In genomic region chr2:174003635-174004310, GRCh38 we compare ENCODE assay signal across 1 cellular context.
TF ChIP-seq lines count a peak whose summit lies in the region.

No MANE protein-coding gene starts in this region.

TF ChIP-seq in HepG2, 621 proteins besides CTCF, POLR2A, EP300 and RAD21 (continued from another document and continues in another):
- TF ChIP-seq BRF2 (CRISPR knock-in tag; IDR thresholded peaks at IDR 0.05), result no peak
- no peak for TF ChIP-seq BCL3 (CRISPR knock-in tag; IDR thresholded peaks at IDR 0.05)
- no peak for TF ChIP-seq GTF2F1 (IDR thresholded peaks at IDR 0.05; ENCODE audit: low read length)
- TF ChIP-seq ATF4 (CRISPR knock-in tag; IDR thresholded peaks at IDR 0.05), result no peak
- TF ChIP-seq MATR3 (CRISPR knock-in tag; IDR thresholded peaks at IDR 0.05), result no peak
- 0 out of 2 replicates have a peak, but pooled peaks have one; percentile 21 for TF ChIP-seq CBFB (CRISPR knock-in tag; IDR thresholded peaks at IDR 0.05)
- no peak for TF ChIP-seq AKNA (CRISPR knock-in tag; IDR thresholded peaks at IDR 0.05; ENCODE audit: borderline replicate concordance)
- TF ChIP-seq NONO (IDR thresholded peaks at IDR 0.05), result no peak
- TF ChIP-seq NONO (CRISPR knock-in tag; conservative IDR thresholded peaks at IDR 0.05), result no peak
- no peak for TF ChIP-seq HOMEZ (CRISPR knock-in tag; IDR thresholded peaks at IDR 0.05; ENCODE audit: low read depth)
- TF ChIP-seq YEATS4 (CRISPR knock-in tag; IDR thresholded peaks at IDR 0.05; ENCODE audit: borderline replicate concordance), result no peak
- TF ChIP-seq THRA (CRISPR knock-in tag; IDR thresholded peaks at IDR 0.05; ENCODE audit: borderline replicate concordance), result no peak
- TF ChIP-seq ZSCAN22 (CRISPR knock-in tag; IDR thresholded peaks at IDR 0.05), result no peak
- TF ChIP-seq THAP11 (CRISPR knock-in tag; IDR thresholded peaks at IDR 0.05), result peak; percentile 25; the same call in 1 of the 2 replicates
- no peak for TF ChIP-seq CREBL2 (CRISPR knock-in tag; IDR thresholded peaks at IDR 0.05; ENCODE audit: borderline replicate concordance)
- no peak for TF ChIP-seq ZNF264 (CRISPR knock-in tag; IDR thresholded peaks at IDR 0.05)
- TF ChIP-seq ELF1 (CRISPR knock-in tag; IDR thresholded peaks at IDR 0.05), result no peak
- TF ChIP-seq HOXA3 (CRISPR knock-in tag; IDR thresholded peaks at IDR 0.05), result no peak
- no peak for TF ChIP-seq TRAFD1 (CRISPR knock-in tag; IDR thresholded peaks at IDR 0.05; ENCODE audit: borderline replicate concordance)
- TF ChIP-seq NPAS2 (CRISPR knock-in tag; IDR thresholded peaks at IDR 0.05; ENCODE audit: borderline replicate concordance), result no peak
- no peak for TF ChIP-seq ZKSCAN5 (CRISPR knock-in tag; IDR thresholded peaks at IDR 0.05)
- no peak for TF ChIP-seq XRCC5 (optimal IDR thresholded peaks at IDR 0.05; ENCODE audit: low read length)
- no peak for TF ChIP-seq ZNF7 (CRISPR knock-in tag; IDR thresholded peaks at IDR 0.05)
- TF ChIP-seq KAT8 (CRISPR knock-in tag; IDR thresholded peaks at IDR 0.05), result no peak
- TF ChIP-seq KDM1A (CRISPR knock-in tag; IDR thresholded peaks at IDR 0.05), result 0 out of 2 replicates have a peak, but pooled peaks have one; percentile 32
- TF ChIP-seq ZGPAT (CRISPR knock-in tag; IDR thresholded peaks at IDR 0.05), result 0 out of 2 replicates have a peak, but pooled peaks have one; percentile 45
- no peak for TF ChIP-seq ZHX2 (IDR thresholded peaks at IDR 0.05; ENCODE audit: low read depth)
- no peak for TF ChIP-seq ZHX2 (CRISPR knock-in tag; IDR thresholded peaks at IDR 0.05; ENCODE audit: borderline replicate concordance)
- TF ChIP-seq ZNF280D (CRISPR knock-in tag; IDR thresholded peaks at IDR 0.05), result no peak
- peak; percentile 31; the same call in 1 of the 2 replicates for TF ChIP-seq SPEN (CRISPR knock-in tag; IDR thresholded peaks at IDR 0.05; ENCODE audit: low read depth)
- TF ChIP-seq NRL (CRISPR knock-in tag; IDR thresholded peaks at IDR 0.05; ENCODE audit: borderline replicate concordance), result peak; percentile 22; the same call in 1 of the 2 replicates
